Comparison of ENCODE assay signal across 28 cellular contexts in genomic region chr16:29968205-29968604, GRCh38. TPM values are rescaled to one million over a fixed set of nuclear protein-coding genes. Genes with fewer than 3 reads are reported as not detected.
A peak's percentile ranks its signal among the peaks of the same experiment; 100 is the strongest.
DNase-seq lines count a peak whose midpoint lies in the region; ATAC-seq, FAIRE-seq and TF ChIP-seq lines count a peak whose summit lies in the region.
"Had no signal": no experiment of that assay in that cellular context is flagged by ENCODE, and none has a peak within 500 bp of the region (broad histone marks: within the 10 kb centered on the region; RNA-seq: fewer than 3 reads in every experiment).

No MANE protein-coding gene starts in this region.

- H3K9ac ChIP-seq in HepG2 (ENCODE audit: insufficient read depth, low read depth, low read length) = no peak overlapping the region
- H3K9ac ChIP-seq: BLaER1 had no signal

- H3K27me3 ChIP-seq in HepG2 (ENCODE audit: control insufficient read depth in 1 of 2, insufficient read depth in 2 of 2, low read length in 2 of 2) (no peaks in the 10 kb centered on the region), right lobe of liver (no peaks in the 10 kb centered on the region)
- H3K27me3 ChIP-seq: BE2C, BLaER1 had no signal

- TF ChIP-seq POLR2A in HepG2 (IDR thresholded peaks at IDR 0.05; ENCODE audit: insufficient read depth in 1 of 2, low read depth in 2 of 2, low read length in 2 of 2) (no peak), right lobe of liver (IDR thresholded peaks at IDR 0.05) (no peak)

- H4K20me1 ChIP-seq in HepG2 (ENCODE audit: insufficient read depth, low read length) = no peaks in the 10 kb centered on the region
- H4K20me1 ChIP-seq: BLaER1 had no signal

- CTCF ChIA-PET in HepG2 (lab: Yijun Ruan, JAX; ENCODE audit: low intra/inter-chr PET ratio, low total read pairs) = no interaction called here

- POLR2A ChIA-PET in HepG2 (lab: Yijun Ruan, JAX) = no interaction called here

- over 99% methylated on average over 4 of the region's 4 CpGs for WGBS in HepG2 (ENCODE audit: low lambda C conversion rate)
- 92% methylated on average over 4 of the region's 4 CpGs for WGBS in right lobe of liver (ENCODE audit: insufficient coverage, low coverage, low lambda C conversion rate, missing lambda C conversion rate)

- H2AFZ ChIP-seq in HepG2 (ENCODE audit: low read length) = no peak overlapping the region

- TF ChIP-seq RAD21 in HepG2 (CRISPR knock-in tag; IDR thresholded peaks at IDR 0.05) = no peak

- no peaks in the 10 kb centered on the region for H3K79me2 ChIP-seq in HepG2 (ENCODE audit: insufficient read depth, low read length)

- H3K27ac ChIP-seq in HepG2 (ENCODE audit: extremely low read length, insufficient read depth, low read length) (no peak overlapping the region), right lobe of liver (no peak overlapping the region)
- H3K27ac ChIP-seq: 22Rv1, BLaER1 had no signal

- peak overlapping the region; percentile 68 for H3K27ac Mint-ChIP-seq in activated T-helper 17 cell treated with anti-CD3 and anti-CD28 coated beads, Interleukin-2, amount 50 U/mL, for 72 hours
- no peak overlapping the region for H3K27ac Mint-ChIP-seq in endothelial cell (ENCODE audit: unreplicated experiment)
- H3K27ac Mint-ChIP-seq in activated CD4-positive, alpha-beta T cell treated with anti-CD3 and anti-CD28 coated beads, Interleukin-2, amount 10 ng/mL, durations not matched to agents 24 days and 14 days = no peak overlapping the region
- H3K27ac Mint-ChIP-seq: CD4-positive, CD25-positive, alpha-beta regulatory T cell had no signal

- no peaks in the 10 kb centered on the region for H3K9me3 Mint-ChIP-seq in activated T-helper 17 cell treated with anti-CD3 and anti-CD28 coated beads, Interleukin-2, amount 50 U/mL, for 72 hours
- no peaks in the 10 kb centered on the region for H3K9me3 Mint-ChIP-seq in endothelial cell (ENCODE audit: unreplicated experiment)
- H3K9me3 Mint-ChIP-seq in activated CD4-positive, alpha-beta T cell treated with anti-CD3 and anti-CD28 coated beads, Interleukin-2, amount 10 ng/mL, durations not matched to agents 24 days and 14 days = no peaks in the 10 kb centered on the region
- H3K9me3 Mint-ChIP-seq: CD4-positive, alpha-beta memory T cell; CD4-positive, CD25-positive, alpha-beta regulatory T cell; CD8-positive, alpha-beta memory T cell had no signal

- no peaks in the 10 kb centered on the region for H3K9me3 ChIP-seq in HepG2 (ENCODE audit: low read length)
- H3K9me3 ChIP-seq in right lobe of liver = no peaks in the 10 kb centered on the region
- H3K9me3 ChIP-seq: BLaER1 had no signal

- no peak for TF ChIP-seq EP300 in HepG2 (IDR thresholded peaks at IDR 0.05; ENCODE audit: low read depth in 2 of 2, low read length in 2 of 2)
- no peak for TF ChIP-seq EP300 in HepG2 (CRISPR knock-in tag; IDR thresholded peaks at IDR 0.05; ENCODE audit: borderline replicate concordance)

- H3K27me3 Mint-ChIP-seq in activated T-helper 17 cell treated with anti-CD3 and anti-CD28 coated beads, Interleukin-2, amount 50 U/mL, for 72 hours = no peaks in the 10 kb centered on the region
- peaks cover 8% of the 10 kb centered on the region for H3K27me3 Mint-ChIP-seq in endothelial cell (ENCODE audit: unreplicated experiment)
- H3K27me3 Mint-ChIP-seq in activated CD4-positive, alpha-beta T cell treated with anti-CD3 and anti-CD28 coated beads, Interleukin-2, amount 10 ng/mL, durations not matched to agents 24 days and 14 days = no peaks in the 10 kb centered on the region
- H3K27me3 Mint-ChIP-seq: CD4-positive, alpha-beta memory T cell; CD4-positive, CD25-positive, alpha-beta regulatory T cell; CD8-positive, alpha-beta memory T cell had no signal

- peak; percentile 24 for DNase-seq in activated effector memory CD4-positive, alpha-beta T cell treated with anti-CD3 and anti-CD28 coated beads, Interleukin-2, amount 50 U/mL, for 16 hours
- DNase-seq in activated effector memory CD4-positive, alpha-beta T cell treated with Interleukin-2 at 50 U/mL for 16 hours = no peak
- DNase-seq in HepG2 (ENCODE audit: low spot score) (no peak), right lobe of liver (no peak), endothelial cell (ENCODE audit: low spot score) (no peak), NCI-H345 treated with DMSO at 0.1 percent for 48 hours (lab: John Stamatoyannopoulos, UW; ENCODE audit: unreplicated experiment) (no peak)
- no peak for DNase-seq in activated CD4-positive, alpha-beta T cell treated with anti-CD3 and anti-CD28 coated beads, Interleukin-2, amount 10 ng/mL, durations not matched to agents 24 days and 14 days
- DNase-seq: ACHN; BE2C; C1 segment of cervical spinal cord; CD4-positive, alpha-beta memory T cell; CD4-positive, CD25-positive, alpha-beta regulatory T cell; CD8-positive, alpha-beta memory T cell; COR-L47; DMS 273 treated with DMSO at 0.1 percent for 48 hours; DMS153; DMS53; DMS79; DND-41; EL; GDM1 had no signal

- no peak for FAIRE-seq in HepG2 (lab: Jason Lieb, UNC)
- FAIRE-seq: GM12878, GM12892, GM18507 had no signal

- intact Hi-C loops in HepG2 (cut with micrococcal nuclease; ENCODE audit: unreplicated experiment) = no loop called here
- intact Hi-C loops in right lobe of liver (cut with DNase I) = no loop called here
- intact Hi-C loops in activated CD4-positive, alpha-beta T cell treated with anti-CD3 and anti-CD28 coated beads, Interleukin-2, amount 10 ng/mL, durations not matched to agents 24 days and 14 days (cut with micrococcal nuclease) = no loop called here

- no peak overlapping the region for H3K4me2 ChIP-seq in HepG2 (ENCODE audit: low read depth, low read length)
- H3K4me2 ChIP-seq: BLaER1 had no signal

- H3K36me3 Mint-ChIP-seq in activated T-helper 17 cell treated with anti-CD3 and anti-CD28 coated beads, Interleukin-2, amount 50 U/mL, for 72 hours (ENCODE audit: low read depth) = peaks cover 39% of the 10 kb centered on the region
- peaks cover 39% of the 10 kb centered on the region for H3K36me3 Mint-ChIP-seq in endothelial cell (ENCODE audit: low read depth, unreplicated experiment)
- peaks cover 29% of the 10 kb centered on the region for H3K36me3 Mint-ChIP-seq in activated CD4-positive, alpha-beta T cell treated with anti-CD3 and anti-CD28 coated beads, Interleukin-2, amount 10 ng/mL, durations not matched to agents 24 days and 14 days (ENCODE audit: low read depth)

- ATAC-seq in HepG2 (no peak), right lobe of liver (no peak)
- no peak for ATAC-seq in activated T-helper 17 cell treated with anti-CD3 and anti-CD28 coated beads, Interleukin-2, amount 50 U/mL, for 72 hours (replicated peaks)
- ATAC-seq: GM12878 had no signal

- TF ChIP-seq CTCF in HepG2 (CRISPR knock-in tag; IDR thresholded peaks at IDR 0.05) (no peak), right lobe of liver (IDR thresholded peaks at IDR 0.05) (no peak), endothelial cell (IDR thresholded peaks at IDR 0.05; ENCODE audit: unreplicated experiment) (no peak)

- no peak overlapping the region for H3K4me3 Mint-ChIP-seq in activated T-helper 17 cell treated with anti-CD3 and anti-CD28 coated beads, Interleukin-2, amount 50 U/mL, for 72 hours
- H3K4me3 Mint-ChIP-seq in endothelial cell (ENCODE audit: unreplicated experiment) = peak overlapping the region; percentile 30
- H3K4me3 Mint-ChIP-seq in activated CD4-positive, alpha-beta T cell treated with anti-CD3 and anti-CD28 coated beads, Interleukin-2, amount 10 ng/mL, durations not matched to agents 24 days and 14 days = no peak overlapping the region
- H3K4me3 Mint-ChIP-seq: CD14-positive monocyte; CD4-positive, alpha-beta memory T cell; CD8-positive, alpha-beta memory T cell had no signal

- in situ Hi-C loops in HepG2 (cut with HindIII; ENCODE audit: extremely low pct_ligation_motif_present, low pct_unique_long_range_greater_than_20kb) = no loop called here

- no peak overlapping the region for H3K4me3 ChIP-seq in HepG2 (replicated peaks in 1 of 3; ENCODE audit: insufficient read depth in 1 of 3, low read depth in 2 of 3, low read length in 3 of 3)
- H3K4me3 ChIP-seq in right lobe of liver = no peak overlapping the region
- H3K4me3 ChIP-seq: BLaER1, GM12878 had no signal

- BruUV-seq in HepG2 (replicated peaks; lab: Mats Ljungman, UMichigan) = no TSS peak

- peaks cover 34% of the 10 kb centered on the region for H3K4me1 ChIP-seq in HepG2 (ENCODE audit: insufficient read depth, low read length)
- peaks cover 0 to 18% (median 3%) of the 10 kb centered on the region in 4 donors for H3K4me1 ChIP-seq in right lobe of liver
- H3K4me1 ChIP-seq: BE2C had no signal

- H3K36me3 ChIP-seq in HepG2 (replicated peaks in 1 of 2; ENCODE audit: control insufficient read depth in 1 of 2, insufficient read depth in 2 of 2, low read length in 2 of 2) = peaks cover 13 to 15% of the 10 kb centered on the region in 2 experiments
- H3K36me3 ChIP-seq in right lobe of liver = peaks cover 0 to 20% (median 0%) of the 10 kb centered on the region in 4 donors
- H3K36me3 ChIP-seq: BE2C had no signal

- H3K4me1 Mint-ChIP-seq in activated T-helper 17 cell treated with anti-CD3 and anti-CD28 coated beads, Interleukin-2, amount 50 U/mL, for 72 hours = peaks cover 8% of the 10 kb centered on the region
- peaks cover 24% of the 10 kb centered on the region for H3K4me1 Mint-ChIP-seq in endothelial cell (ENCODE audit: unreplicated experiment)
- H3K4me1 Mint-ChIP-seq in activated CD4-positive, alpha-beta T cell treated with anti-CD3 and anti-CD28 coated beads, Interleukin-2, amount 10 ng/mL, durations not matched to agents 24 days and 14 days = peaks cover 3% of the 10 kb centered on the region

RNA-seq across cellular contexts. Expression of gene TAOK2, which starts 5.5 kb away (rescaled TPM):
- total RNA-seq in HepG2 (2016; rRNA removed; fragmentation: Illumina TruSeq; extraction: Trizol) (27.6 and 43.2 TPM in 2 replicates), right lobe of liver (10 to 100 TPM; 15.8 to 19.6 (median 17.2) TPM), endothelial cell (ENCODE audit: unreplicated experiment) (178 TPM)
- total RNA-seq in HepG2 (2016; cell fraction: cytosol; rRNA removed; fragmentation: Illumina TruSeq; extraction: Trizol; ENCODE audit: low read depth) = 7.5 and 7.7 TPM in 2 replicates
- total RNA-seq in HepG2 (2016; cell fraction: insoluble cytoplasmic fraction; rRNA removed; fragmentation: Illumina TruSeq; extraction: Trizol) = 23.0 and 42.5 TPM in 2 replicates
- total RNA-seq in HepG2 (2016; cell fraction: membrane; rRNA removed; fragmentation: Illumina TruSeq; extraction: Trizol) = 15.4 TPM in 2 replicates
- 36.7 and 42.5 TPM in 2 replicates for total RNA-seq in HepG2 (2016; cell fraction: nucleus; rRNA removed; fragmentation: Illumina TruSeq; extraction: Trizol)
- 17.4 and 24.8 TPM in 2 replicates for polyA plus RNA-seq in HepG2 (2011; rRNA removed)
- 10.9 and 13.5 TPM in 2 replicates for polyA plus RNA-seq in HepG2 (2011; cell fraction: cytosol; rRNA removed)
- polyA plus RNA-seq in HepG2 (2011; cell fraction: nucleus; rRNA removed) = 101 and 105 TPM in 2 replicates
- polyA plus RNA-seq in HepG2 (2012) = 15.5 and 21.1 TPM in 2 replicates
- 1.7 and 1.9 TPM in 2 replicates for polyA plus RNA-seq in HepG2 (2016; cell fraction: cytosol; fragmentation: Illumina TruSeq; extraction: Trizol; ENCODE audit: low read depth)
- 15.8 and 17.9 TPM in 2 replicates for polyA plus RNA-seq in HepG2 (2016; cell fraction: insoluble cytoplasmic fraction; fragmentation: Illumina TruSeq; extraction: Trizol; ENCODE audit: low read depth)
- polyA plus RNA-seq in HepG2 (2016; cell fraction: membrane; fragmentation: Illumina TruSeq; extraction: Trizol; ENCODE audit: low read depth) = 3.8 and 4.5 TPM in 2 replicates
- polyA plus RNA-seq in HepG2 (2016; cell fraction: nucleus; fragmentation: Illumina TruSeq; extraction: Trizol; ENCODE audit: insufficient read depth, low read depth) = 80.3 and 83.9 TPM in 2 replicates
- polyA minus RNA-seq in HepG2 (2011; rRNA and poly(A)+ RNA removed; ENCODE audit: low replicate concordance) = 28.3 and 32.0 TPM in 2 replicates
- 14.9 and 15.1 TPM in 2 replicates for polyA minus RNA-seq in HepG2 (2011; cell fraction: cytosol; rRNA and poly(A)+ RNA removed)
- polyA minus RNA-seq in HepG2 (2011; cell fraction: nucleus; rRNA and poly(A)+ RNA removed) = 27.7 and 31.1 TPM in 2 replicates
- 10 to 100 TPM; 34.9 to 44.0 TPM for total RNA-seq in activated T-helper 17 cell treated with anti-CD3 and anti-CD28 coated beads, Interleukin-2, amount 50 U/mL, for 72 hours
- total RNA-seq in activated CD4-positive, alpha-beta T cell treated with anti-CD3 and anti-CD28 coated beads, Interleukin-2, amount 10 ng/mL, durations not matched to agents 24 days and 14 days = 35.8 and 38.7 TPM in 2 replicates

RNA-seq across cellular contexts. Expression of gene TMEM219, which starts 6.3 kb away (rescaled TPM):
- total RNA-seq in HepG2 (2016; rRNA removed; fragmentation: Illumina TruSeq; extraction: Trizol) = 64.5 and 105 TPM in 2 replicates
- 761 and 811 TPM in 2 replicates for total RNA-seq in HepG2 (2016; cell fraction: cytosol; rRNA removed; fragmentation: Illumina TruSeq; extraction: Trizol; ENCODE audit: low read depth)
- total RNA-seq in HepG2 (2016; cell fraction: insoluble cytoplasmic fraction; rRNA removed; fragmentation: Illumina TruSeq; extraction: Trizol) = 62.0 and 109 TPM in 2 replicates
- total RNA-seq in HepG2 (2016; cell fraction: membrane; rRNA removed; fragmentation: Illumina TruSeq; extraction: Trizol) = 407 and 415 TPM in 2 replicates
- total RNA-seq in HepG2 (2016; cell fraction: nucleus; rRNA removed; fragmentation: Illumina TruSeq; extraction: Trizol) = 62.1 and 65.6 TPM in 2 replicates
- polyA plus RNA-seq in HepG2 (2011; rRNA removed) = 115 and 151 TPM in 2 replicates
- 126 and 145 TPM in 2 replicates for polyA plus RNA-seq in HepG2 (2011; cell fraction: cytosol; rRNA removed)
- 259 and 324 TPM in 2 replicates for polyA plus RNA-seq in HepG2 (2011; cell fraction: nucleus; rRNA removed)
- 94.7 and 126 TPM in 2 replicates for polyA plus RNA-seq in HepG2 (2012)
- polyA plus RNA-seq in HepG2 (2016; cell fraction: cytosol; fragmentation: Illumina TruSeq; extraction: Trizol; ENCODE audit: low read depth) = 761 and 764 TPM in 2 replicates
- polyA plus RNA-seq in HepG2 (2016; cell fraction: insoluble cytoplasmic fraction; fragmentation: Illumina TruSeq; extraction: Trizol; ENCODE audit: low read depth) = 53.8 and 60.5 TPM in 2 replicates
- polyA plus RNA-seq in HepG2 (2016; cell fraction: membrane; fragmentation: Illumina TruSeq; extraction: Trizol; ENCODE audit: low read depth) = 363 and 365 TPM in 2 replicates
- 104 and 107 TPM in 2 replicates for polyA plus RNA-seq in HepG2 (2016; cell fraction: nucleus; fragmentation: Illumina TruSeq; extraction: Trizol; ENCODE audit: insufficient read depth, low read depth)
- 49.5 and 97.0 TPM in 2 replicates for polyA minus RNA-seq in HepG2 (2011; rRNA and poly(A)+ RNA removed; ENCODE audit: low replicate concordance)
- 34.3 and 40.4 TPM in 2 replicates for polyA minus RNA-seq in HepG2 (2011; cell fraction: cytosol; rRNA and poly(A)+ RNA removed)
- 48.5 and 65.4 TPM in 2 replicates for polyA minus RNA-seq in HepG2 (2011; cell fraction: nucleus; rRNA and poly(A)+ RNA removed)
- total RNA-seq in right lobe of liver = 10 to 100 TPM; 49.9 to 75.9 (median 57.1) TPM
- 10 to 100 TPM; 55.2 to 70.8 TPM for total RNA-seq in activated T-helper 17 cell treated with anti-CD3 and anti-CD28 coated beads, Interleukin-2, amount 50 U/mL, for 72 hours
- total RNA-seq in endothelial cell (ENCODE audit: unreplicated experiment) = 217 TPM
- total RNA-seq in activated CD4-positive, alpha-beta T cell treated with anti-CD3 and anti-CD28 coated beads, Interleukin-2, amount 10 ng/mL, durations not matched to agents 24 days and 14 days = 41.7 and 43.8 TPM in 2 replicates

RNA-seq across cellular contexts. Expression of gene HIRIP3, which starts 27.2 kb away (rescaled TPM):
- 17.2 and 17.3 TPM in 2 replicates for total RNA-seq in HepG2 (2016; rRNA removed; fragmentation: Illumina TruSeq; extraction: Trizol)
- total RNA-seq in HepG2 (2016; cell fraction: cytosol; rRNA removed; fragmentation: Illumina TruSeq; extraction: Trizol; ENCODE audit: low read depth) = 14.2 TPM in 2 replicates
- total RNA-seq in HepG2 (2016; cell fraction: insoluble cytoplasmic fraction; rRNA removed; fragmentation: Illumina TruSeq; extraction: Trizol) = 15.1 and 16.3 TPM in 2 replicates
- total RNA-seq in HepG2 (2016; cell fraction: membrane; rRNA removed; fragmentation: Illumina TruSeq; extraction: Trizol) = 19.3 and 23.7 TPM in 2 replicates
- total RNA-seq in HepG2 (2016; cell fraction: nucleus; rRNA removed; fragmentation: Illumina TruSeq; extraction: Trizol) = 8.3 and 10.3 TPM in 2 replicates
- polyA plus RNA-seq in HepG2 (2011; rRNA removed) = 12.6 and 16.3 TPM in 2 replicates
- polyA plus RNA-seq in HepG2 (2011; cell fraction: cytosol; rRNA removed) = 12.2 and 16.8 TPM in 2 replicates
- 12.7 and 15.6 TPM in 2 replicates for polyA plus RNA-seq in HepG2 (2011; cell fraction: nucleus; rRNA removed)
- polyA plus RNA-seq in HepG2 (2012) = 8.7 and 10.3 TPM in 2 replicates
- polyA plus RNA-seq in HepG2 (2016; cell fraction: cytosol; fragmentation: Illumina TruSeq; extraction: Trizol; ENCODE audit: low read depth) = 11.5 and 15.7 TPM in 2 replicates
- 23.3 and 25.6 TPM in 2 replicates for polyA plus RNA-seq in HepG2 (2016; cell fraction: insoluble cytoplasmic fraction; fragmentation: Illumina TruSeq; extraction: Trizol; ENCODE audit: low read depth)
- polyA plus RNA-seq in HepG2 (2016; cell fraction: membrane; fragmentation: Illumina TruSeq; extraction: Trizol; ENCODE audit: low read depth) = 18.8 and 21.7 TPM in 2 replicates
- 21.5 and 22.8 TPM in 2 replicates for polyA plus RNA-seq in HepG2 (2016; cell fraction: nucleus; fragmentation: Illumina TruSeq; extraction: Trizol; ENCODE audit: insufficient read depth, low read depth)
- polyA minus RNA-seq in HepG2 (2011; rRNA and poly(A)+ RNA removed; ENCODE audit: low replicate concordance) = 7.0 and 15.9 TPM in 2 replicates
- 3.3 and 7.2 TPM in 2 replicates for polyA minus RNA-seq in HepG2 (2011; cell fraction: cytosol; rRNA and poly(A)+ RNA removed)
- 8.4 and 11.6 TPM in 2 replicates for polyA minus RNA-seq in HepG2 (2011; cell fraction: nucleus; rRNA and poly(A)+ RNA removed)
- total RNA-seq in right lobe of liver = 10 to 100 TPM in 2 of 6 experiments, 1 to 10 TPM in 4; 5.2 to 12.9 (median 9.0) TPM
- total RNA-seq in activated T-helper 17 cell treated with anti-CD3 and anti-CD28 coated beads, Interleukin-2, amount 50 U/mL, for 72 hours = 10 to 100 TPM; 23.9 to 34.1 TPM
- 5.2 TPM for total RNA-seq in endothelial cell (ENCODE audit: unreplicated experiment)
- total RNA-seq in activated CD4-positive, alpha-beta T cell treated with anti-CD3 and anti-CD28 coated beads, Interleukin-2, amount 10 ng/mL, durations not matched to agents 24 days and 14 days = 45.9 and 47.7 TPM in 2 replicates

RNA-seq across cellular contexts. Expression of gene INO80E, which starts 27.8 kb away (rescaled TPM):
- total RNA-seq in HepG2 (2016; rRNA removed; fragmentation: Illumina TruSeq; extraction: Trizol) (39.5 and 45.6 TPM in 2 replicates), right lobe of liver (10 to 100 TPM; 22.3 to 45.8 (median 33.2) TPM), endothelial cell (ENCODE audit: unreplicated experiment) (94.4 TPM)
- 18.9 and 22.7 TPM in 2 replicates for total RNA-seq in HepG2 (2016; cell fraction: cytosol; rRNA removed; fragmentation: Illumina TruSeq; extraction: Trizol; ENCODE audit: low read depth)
- total RNA-seq in HepG2 (2016; cell fraction: insoluble cytoplasmic fraction; rRNA removed; fragmentation: Illumina TruSeq; extraction: Trizol) = 35.1 and 45.9 TPM in 2 replicates
- 25.0 and 29.9 TPM in 2 replicates for total RNA-seq in HepG2 (2016; cell fraction: membrane; rRNA removed; fragmentation: Illumina TruSeq; extraction: Trizol)
- 25.3 and 33.1 TPM in 2 replicates for total RNA-seq in HepG2 (2016; cell fraction: nucleus; rRNA removed; fragmentation: Illumina TruSeq; extraction: Trizol)
- 25.8 and 28.4 TPM in 2 replicates for polyA plus RNA-seq in HepG2 (2011; rRNA removed)
- polyA plus RNA-seq in HepG2 (2011; cell fraction: cytosol; rRNA removed) = 25.4 and 28.1 TPM in 2 replicates
- 71.2 and 71.9 TPM in 2 replicates for polyA plus RNA-seq in HepG2 (2011; cell fraction: nucleus; rRNA removed)
- polyA plus RNA-seq in HepG2 (2012) = 26.9 and 29.3 TPM in 2 replicates
- 26.1 and 33.3 TPM in 2 replicates for polyA plus RNA-seq in HepG2 (2016; cell fraction: cytosol; fragmentation: Illumina TruSeq; extraction: Trizol; ENCODE audit: low read depth)
- polyA plus RNA-seq in HepG2 (2016; cell fraction: insoluble cytoplasmic fraction; fragmentation: Illumina TruSeq; extraction: Trizol; ENCODE audit: low read depth) = 59.9 and 67.8 TPM in 2 replicates
- 33.8 and 33.9 TPM in 2 replicates for polyA plus RNA-seq in HepG2 (2016; cell fraction: membrane; fragmentation: Illumina TruSeq; extraction: Trizol; ENCODE audit: low read depth)
- 83.7 and 87.4 TPM in 2 replicates for polyA plus RNA-seq in HepG2 (2016; cell fraction: nucleus; fragmentation: Illumina TruSeq; extraction: Trizol; ENCODE audit: insufficient read depth, low read depth)
- 9.4 and 17.6 TPM in 2 replicates for polyA minus RNA-seq in HepG2 (2011; rRNA and poly(A)+ RNA removed; ENCODE audit: low replicate concordance)
- 5.5 and 10.9 TPM in 2 replicates for polyA minus RNA-seq in HepG2 (2011; cell fraction: cytosol; rRNA and poly(A)+ RNA removed)
- polyA minus RNA-seq in HepG2 (2011; cell fraction: nucleus; rRNA and poly(A)+ RNA removed) = 15.3 and 21.1 TPM in 2 replicates
- total RNA-seq in activated T-helper 17 cell treated with anti-CD3 and anti-CD28 coated beads, Interleukin-2, amount 50 U/mL, for 72 hours = 100 to 1,000 TPM in 1 of 2 donors, 10 to 100 TPM in 1; 77.9 to 116 TPM
- total RNA-seq in activated CD4-positive, alpha-beta T cell treated with anti-CD3 and anti-CD28 coated beads, Interleukin-2, amount 10 ng/mL, durations not matched to agents 24 days and 14 days = 129 and 133 TPM in 2 replicates

RNA-seq across cellular contexts. Expression of gene KCTD13, which starts 42.2 kb away (rescaled TPM):
- 3.9 and 6.3 TPM in 2 replicates for total RNA-seq in HepG2 (2016; rRNA removed; fragmentation: Illumina TruSeq; extraction: Trizol)
- 5.8 and 7.7 TPM in 2 replicates for total RNA-seq in HepG2 (2016; cell fraction: cytosol; rRNA removed; fragmentation: Illumina TruSeq; extraction: Trizol; ENCODE audit: low read depth)
- total RNA-seq in HepG2 (2016; cell fraction: insoluble cytoplasmic fraction; rRNA removed; fragmentation: Illumina TruSeq; extraction: Trizol) = 2.8 and 7.4 TPM in 2 replicates
- total RNA-seq in HepG2 (2016; cell fraction: membrane; rRNA removed; fragmentation: Illumina TruSeq; extraction: Trizol) = 7.3 and 8.6 TPM in 2 replicates
- total RNA-seq in HepG2 (2016; cell fraction: nucleus; rRNA removed; fragmentation: Illumina TruSeq; extraction: Trizol) = 9.6 and 9.7 TPM in 2 replicates
- 14.7 and 15.2 TPM in 2 replicates for polyA plus RNA-seq in HepG2 (2011; rRNA removed)
- 8.7 and 10.2 TPM in 2 replicates for polyA plus RNA-seq in HepG2 (2011; cell fraction: cytosol; rRNA removed)
- 37.3 and 41.9 TPM in 2 replicates for polyA plus RNA-seq in HepG2 (2011; cell fraction: nucleus; rRNA removed)
- 8.8 and 11.0 TPM in 2 replicates for polyA plus RNA-seq in HepG2 (2012)
- polyA plus RNA-seq in HepG2 (2016; cell fraction: cytosol; fragmentation: Illumina TruSeq; extraction: Trizol; ENCODE audit: low read depth) = 5.4 and 7.2 TPM in 2 replicates
- polyA plus RNA-seq in HepG2 (2016; cell fraction: insoluble cytoplasmic fraction; fragmentation: Illumina TruSeq; extraction: Trizol; ENCODE audit: low read depth) = 6.8 and 8.7 TPM in 2 replicates
- 8.5 and 8.9 TPM in 2 replicates for polyA plus RNA-seq in HepG2 (2016; cell fraction: membrane; fragmentation: Illumina TruSeq; extraction: Trizol; ENCODE audit: low read depth)
- 31.0 and 34.1 TPM in 2 replicates for polyA plus RNA-seq in HepG2 (2016; cell fraction: nucleus; fragmentation: Illumina TruSeq; extraction: Trizol; ENCODE audit: insufficient read depth, low read depth)
- 17.9 and 20.7 TPM in 2 replicates for polyA minus RNA-seq in HepG2 (2011; rRNA and poly(A)+ RNA removed; ENCODE audit: low replicate concordance)
- 4.5 and 5.2 TPM in 2 replicates for polyA minus RNA-seq in HepG2 (2011; cell fraction: cytosol; rRNA and poly(A)+ RNA removed)
- 18.8 and 20.0 TPM in 2 replicates for polyA minus RNA-seq in HepG2 (2011; cell fraction: nucleus; rRNA and poly(A)+ RNA removed)
- 10 to 100 TPM in 1 of 6 experiments, 1 to 10 TPM in 5; 5.4 to 13.5 (median 7.2) TPM for total RNA-seq in right lobe of liver
- total RNA-seq in activated T-helper 17 cell treated with anti-CD3 and anti-CD28 coated beads, Interleukin-2, amount 50 U/mL, for 72 hours = 10 to 100 TPM; 31.9 to 36.0 TPM
- 25.8 TPM for total RNA-seq in endothelial cell (ENCODE audit: unreplicated experiment)
- 51.4 and 58.8 TPM in 2 replicates for total RNA-seq in activated CD4-positive, alpha-beta T cell treated with anti-CD3 and anti-CD28 coated beads, Interleukin-2, amount 10 ng/mL, durations not matched to agents 24 days and 14 days
